Comparison of ENCODE assay signal across 27 cellular contexts in genomic region chr11:15505155-15505554, GRCh38.
"Had no signal": no experiment of that assay in that cellular context is flagged by ENCODE, and none has a peak within 500 bp of the region (broad histone marks: within the 10 kb centered on the region; RNA-seq: fewer than 3 reads in every experiment).

No MANE protein-coding gene starts in this region.

- DNase-seq: activated B cell treated with CpG ODN at 0.5 μM for 24 hours; activated CD4-positive, alpha-beta memory T cell treated with anti-CD3 and anti-CD28 coated beads, Interleukin-2, amount 10 ng/mL, durations not matched to agents 7 days and 5 days; activated CD4-positive, alpha-beta T cell treated with anti-CD3 and anti-CD28 coated beads for 36 hours; activated CD4-positive, alpha-beta T cell treated with anti-CD3 and anti-CD28 coated beads for 48 hours; activated CD4-positive, alpha-beta T cell treated with anti-CD3 and anti-CD28 coated beads, Interleukin-2, amount 10 ng/mL, durations not matched to agents 7 days and 5 days; activated CD4-positive, alpha-beta T cell treated with anti-CD3 and anti-CD28 coated beads, Interleukin-2, amount 50 U/mL, for 48 hours; activated CD4-positive, CD25-positive, alpha-beta regulatory T cell treated with anti-CD3 and anti-CD28 coated beads, Interleukin-2, amount 50 U/mL, for 72 hours; activated CD8-positive, alpha-beta memory T cell treated with anti-CD3 and anti-CD28 coated beads for 24 hours; activated CD8-positive, alpha-beta memory T cell treated with anti-CD3 and anti-CD28 coated beads, Interleukin-2, amount 10 ng/mL, durations not matched to agents 7 days and 5 days; activated CD8-positive, alpha-beta memory T cell treated with anti-CD3 and anti-CD28 coated beads, Interleukin-2, amount 50 U/mL, for 48 hours; activated CD8-positive, alpha-beta T cell treated with anti-CD3 and anti-CD28 coated beads, Interleukin-2, amount 10 ng/mL, durations not matched to agents 7 days and 5 days; activated effector memory CD4-positive, alpha-beta T cell treated with Interleukin-2 at 50 U/mL for 16 hours; activated gamma-delta T cell; activated naive CD4-positive, alpha-beta T cell treated with anti-CD3 and anti-CD28 coated beads, Interleukin-2, amount 10 ng/mL, durations not matched to agents 7 days and 5 days; activated naive CD4-positive, alpha-beta T cell treated with Interleukin-2 at 50 U/mL for 16 hours; activated naive CD8-positive, alpha-beta T cell treated with anti-CD3 and anti-CD28 coated beads, Interleukin-2, amount 10 ng/mL, durations not matched to agents 7 days and 5 days; activated naive CD8-positive, alpha-beta T cell treated with anti-CD3 and anti-CD28 coated beads, Interleukin-2, amount 50 U/mL, for 24 hours; activated T-cell treated with anti-CD3 and anti-CD28 coated beads, Interleukin-2, amount 50 U/mL, for 24 hours; activated T-cell treated with anti-CD3 and anti-CD28 coated beads, Interleukin-2, amount 50 U/mL, for 48 hours; amygdala; anterior cingulate cortex; caudate nucleus; cerebellar nuclear complex; T-helper 1 cell; T-helper 9 cell had no signal

- H3K9me3 ChIP-seq: ascending aorta had no signal

- H3K36me3 ChIP-seq: ascending aorta, cardiac muscle cell had no signal

- H3K4me1 ChIP-seq: ascending aorta had no signal

- H3K27ac ChIP-seq: ascending aorta, cardiac muscle cell had no signal

- H3K27me3 ChIP-seq: ascending aorta, cardiac muscle cell had no signal

- H3K4me3 ChIP-seq: ascending aorta, cardiac muscle cell had no signal
